ENCODE assay signal across 1 cellular context in genomic region chr6:25237579-25237978, GRCh38.
TF ChIP-seq lines count a peak whose summit lies in the region.

No MANE protein-coding gene starts in this region.

TF ChIP-seq in HCT116, 20 proteins besides CTCF, POLR2A, EP300 and RAD21:
- no peak for TF ChIP-seq ZBTB33 (IDR thresholded peaks at IDR 0.05; ENCODE audit: extremely low read depth, insufficient replicate concordance, low read length)
- no peak for TF ChIP-seq SRF (IDR thresholded peaks at IDR 0.05; ENCODE audit: low read depth)
- no peak for TF ChIP-seq TCF7L2 (IDR thresholded peaks at IDR 0.05; ENCODE audit: borderline replicate concordance, extremely low read depth, insufficient read depth, insufficient read length)
- TF ChIP-seq ELF1 (IDR thresholded peaks at IDR 0.05; ENCODE audit: borderline replicate concordance, low read depth) = no peak
- no peak for TF ChIP-seq CBX3 (IDR thresholded peaks at IDR 0.05; ENCODE audit: low read depth)
- TF ChIP-seq ATF3 (IDR thresholded peaks at IDR 0.05) = no peak
- TF ChIP-seq EGR1 (IDR thresholded peaks at IDR 0.05; ENCODE audit: low read depth) = no peak
TF ChIP-seq in HCT116: peak in this region for 0.
